ENCODE assay signal across 16 cellular contexts in genomic region chr17:41654134-41654907, GRCh38. TPM values are rescaled to one million over a fixed set of nuclear protein-coding genes. Genes with fewer than 3 reads are reported as not detected.
DNase-seq lines count a peak whose midpoint lies in the region; ATAC-seq, FAIRE-seq and TF ChIP-seq lines count a peak whose summit lies in the region.
"Had no signal": no experiment of that assay in that cellular context is flagged by ENCODE, and none has a peak within 500 bp of the region (broad histone marks: within the 10 kb centered on the region; RNA-seq: fewer than 3 reads in every experiment).

No MANE protein-coding gene starts in this region.

- no peak for TF ChIP-seq RAD21 in H1 (IDR thresholded peaks at IDR 0.05 in 1 of 2, conservative IDR thresholded peaks at IDR 0.05 in 1 of 2; ENCODE audit: low read depth in 2 of 2, low read length in 2 of 2)

- DNase-seq in Right ventricle myocardium inferior (ENCODE audit: missing footprints): peak; percentile 53
- no peak for DNase-seq in right atrium auricular region (ENCODE audit: low spot score)
- no peak for DNase-seq in H1 (ENCODE audit: low read depth in 1 of 2, low spot score in 2 of 2)
- DNase-seq in urothelium cell line (ENCODE audit: low spot score): peak; percentile 88
- DNase-seq in effector CD4-positive, alpha-beta T cell: no peak
- no peak for DNase-seq in activated T-cell treated with anti-CD3 and anti-CD28 coated beads for 4 hours
- DNase-seq: activated CD4-positive, alpha-beta T cell treated with anti-CD3 and anti-CD28 coated beads for 48 hours; activated effector memory CD4-positive, alpha-beta T cell treated with anti-CD3 and anti-CD28 coated beads, Interleukin-2, amount 50 U/mL, for 16 hours; kidney glomerular epithelial cell; NCI-H510A treated with DMSO at 0.1 percent for 48 hours; ovary; stimulated activated CD4-positive, alpha-beta T cell treated with anti-CD3 and anti-CD28 coated beads, Interleukin-4, amount 100 ng/mL, for 24 hours; stimulated activated naive CD8-positive, alpha-beta T cell treated with anti-CD3 and anti-CD28 coated beads, Interleukin-15, amount 100 ng/mL, for 72 hours had no signal

- TF ChIP-seq CTCF in right atrium auricular region (IDR thresholded peaks at IDR 0.05): no peak
- TF ChIP-seq CTCF in H1 (IDR thresholded peaks at IDR 0.05; ENCODE audit: control extremely low read depth in 1 of 3, insufficient read depth in 1 of 3, low read depth in 1 of 3, low read length in 3 of 3): no peak
- no peak for TF ChIP-seq CTCF in nephron (IDR thresholded peaks at IDR 0.05; ENCODE audit: unreplicated experiment in 3 of 3)

- H2BK12ac ChIP-seq in H1 (ENCODE audit: low read depth, low read length): peak overlapping the region; percentile 44

- peak overlapping the region; percentile 85 to 92 (median 89) for H3K27ac Mint-ChIP-seq in nephron
- H3K27ac Mint-ChIP-seq: stimulated activated naive CD8-positive, alpha-beta T cell treated with anti-CD3 and anti-CD28 coated beads, Interleukin-15, amount 100 ng/mL, for 72 hours had no signal

- no peak overlapping the region for H3K4ac ChIP-seq in H1 (replicated peaks; ENCODE audit: insufficient read length, low read depth, low read length)

- POLR2A ChIA-PET in H1 (lab: Charles Lee; ENCODE audit: partially characterized antibody): interaction anchor here (1.1 to 1.8 kb wide), 2 partner anchors 10 to 34 kb away, joined by 4 to 8 read pairs; partner anchors contain the start of gene EIF1

- H3K18ac ChIP-seq in H1 (ENCODE audit: extremely low read depth, low read length): peak overlapping the region; percentile 60

- H4K8ac ChIP-seq in H1 (ENCODE audit: extremely low read depth, insufficient read depth, low read length): peak overlapping the region; percentile 71

- peaks cover 0 to 8% of the 10 kb centered on the region in 2 experiments for H4K20me1 ChIP-seq in H1 (replicated peaks in 1 of 2; ENCODE audit: control insufficient read depth in 1 of 2, insufficient read depth in 2 of 2, low read length in 2 of 2)

- H3K27ac ChIP-seq in right atrium auricular region (no peak overlapping the region), H1 (ENCODE audit: low read depth, low read length) (no peak overlapping the region)
- H3K27ac ChIP-seq: ovary had no signal

- H3K4me3 ChIP-seq in right atrium auricular region: no peak overlapping the region
- no peak overlapping the region for H3K4me3 ChIP-seq in H1 (ENCODE audit: extremely low read depth in 1 of 4, insufficient read depth in 2 of 4, low read depth in 3 of 4, low read length in 4 of 4)
- H3K4me3 ChIP-seq: ovary had no signal

- H2BK20ac ChIP-seq in H1 (ENCODE audit: low read length): 0 out of 2 replicates have a peak overlapping the region, but pooled peaks have one; percentile 48

- H2AFZ ChIP-seq in H1 (ENCODE audit: low read length): no peak overlapping the region

- no peak for TF ChIP-seq EP300 in H1 (IDR thresholded peaks at IDR 0.05; ENCODE audit: borderline replicate concordance in 1 of 2, low read depth in 2 of 2, low read length in 2 of 2)

- H3K4me2 ChIP-seq in H1 (ENCODE audit: insufficient read depth in 1 of 2, low read depth in 2 of 2, low read length in 2 of 2): no peak overlapping the region

- no peak overlapping the region; the same call in 1 of the 2 replicates for H2BK15ac ChIP-seq in H1 (ENCODE audit: low read length)

- CTCF ChIA-PET in H1 (lab: Charles Lee; ENCODE audit: partially characterized antibody): interaction anchor here (0.6 to 20.4 kb wide), 14 partner anchors 9 to 1039 kb away, joined by 3 to 492 read pairs (median 3); partner anchors contain the start of gene KRT17

- no peak overlapping the region for H3K23ac ChIP-seq in H1 (ENCODE audit: insufficient read length)

- peak overlapping the region; percentile 75; the same call in 1 of the 2 replicates for H2BK5ac ChIP-seq in H1 (ENCODE audit: low read depth, low read length)

- peak overlapping the region; percentile 3 for H4K91ac ChIP-seq in H1 (replicated peaks; ENCODE audit: insufficient read length, low read length)

- no peak overlapping the region for H3K9ac ChIP-seq in H1 (replicated peaks in 1 of 4; ENCODE audit: extremely low read depth in 1 of 4, low read depth in 3 of 4, low read length in 3 of 4)

- H3K4me1 ChIP-seq in right atrium auricular region: no peaks in the 10 kb centered on the region
- peaks cover 0 to 24% (median 8%) of the 10 kb centered on the region in 4 experiments; a peak in 5 of 7 replicates for H3K4me1 ChIP-seq in H1 (replicated peaks in 1 of 4; ENCODE audit: control insufficient read depth in 3 of 4, insufficient read depth in 4 of 4, low read length in 3 of 4)

- H3K4me3 Mint-ChIP-seq in nephron: no peak overlapping the region
- H3K4me3 Mint-ChIP-seq: stimulated activated naive CD8-positive, alpha-beta T cell treated with anti-CD3 and anti-CD28 coated beads, Interleukin-15, amount 100 ng/mL, for 72 hours had no signal

- H3K36me3 ChIP-seq in right atrium auricular region: no peaks in the 10 kb centered on the region
- no peaks in the 10 kb centered on the region for H3K36me3 ChIP-seq in H1 (ENCODE audit: control insufficient read depth in 2 of 4, insufficient read depth in 4 of 4, low read length in 3 of 4)
- H3K36me3 ChIP-seq: ovary had no signal

- no peaks in the 10 kb centered on the region for H3K36me3 Mint-ChIP-seq in nephron (ENCODE audit: low read depth)

- H3K14ac ChIP-seq in H1 (ENCODE audit: insufficient read length): no peak overlapping the region

- no peak for TF ChIP-seq POLR2A in H1 (IDR thresholded peaks at IDR 0.05; ENCODE audit: control extremely low read depth in 1 of 2, low read depth in 2 of 2, low read length in 2 of 2)

- H4K5ac ChIP-seq in H1 (ENCODE audit: insufficient read length, low read depth, low read length): no peak overlapping the region

- intact Hi-C loops in Right ventricle myocardium inferior (cut with DNase I): no loop called here

- H3K27me3 Mint-ChIP-seq in nephron (ENCODE audit: low read depth): peaks cover 6% of the 10 kb centered on the region

- no peak overlapping the region for H3K56ac ChIP-seq in H1 (replicated peaks; ENCODE audit: insufficient read length, low read depth, low read length)

- H3K27me3 ChIP-seq in right atrium auricular region (no peaks in the 10 kb centered on the region), H1 (replicated peaks in 1 of 4; ENCODE audit: control insufficient read depth in 3 of 4, extremely low read depth in 1 of 4, insufficient read depth in 3 of 4, low read length in 3 of 4) (no peaks in the 10 kb centered on the region)
- H3K27me3 ChIP-seq: ovary had no signal

- no peaks in the 10 kb centered on the region for H3K9me3 Mint-ChIP-seq in nephron
- H3K9me3 Mint-ChIP-seq: stimulated activated naive CD8-positive, alpha-beta T cell treated with anti-CD3 and anti-CD28 coated beads, Interleukin-15, amount 100 ng/mL, for 72 hours had no signal

- H3K79me1 ChIP-seq in H1 (ENCODE audit: low read depth, low read length): no peaks in the 10 kb centered on the region

- ATAC-seq in Right ventricle myocardium inferior (no peak), GM19328 (IDR thresholded peaks at IDR 0.05; ENCODE audit: unreplicated experiment) (no peak)
- ATAC-seq: stimulated activated naive CD8-positive, alpha-beta T cell treated with anti-CD3 and anti-CD28 coated beads, Interleukin-15, amount 100 ng/mL, for 72 hours had no signal

- H3K9me3 ChIP-seq in right atrium auricular region (no peaks in the 10 kb centered on the region), H1 (ENCODE audit: insufficient read depth in 2 of 2, low read depth in 1 of 2, low read length in 1 of 2) (no peaks in the 10 kb centered on the region)
- H3K9me3 ChIP-seq: ovary had no signal

- no peak for FAIRE-seq in H1 (lab: Jason Lieb, UNC)
- peak; percentile 90 for FAIRE-seq in urothelium cell line (lab: Jason Lieb, UNC)
- FAIRE-seq: GM18507 had no signal

- H3K23me2 ChIP-seq in H1 (ENCODE audit: low read depth, low read length): peaks cover 11% of the 10 kb centered on the region; the same call in 1 of the 2 replicates

- peaks cover 22% of the 10 kb centered on the region for H3K4me1 Mint-ChIP-seq in nephron

- no peaks in the 10 kb centered on the region for H3K79me2 ChIP-seq in H1 (ENCODE audit: control insufficient read depth in 1 of 2, insufficient read depth in 2 of 2, low read length in 2 of 2)

- H2AK5ac ChIP-seq in H1 (ENCODE audit: low read depth, low read length): 0 out of 2 replicates have a peak overlapping the region, but pooled peaks have one; percentile 39

- 87% methylated on average over 18 of the region's 19 CpGs; no CpG with 5 or more reads in 1 of the 2 experiments for WGBS in H1 (ENCODE audit: extremely low coverage in 1 of 2, insufficient coverage in 1 of 2, insufficient read length in 1 of 2, insufficient replicate concordance in 2 of 2, low coverage in 1 of 2, low lambda C conversion rate in 2 of 2, missing lambda C conversion rate in 1 of 2), 2 experiments

- no peak overlapping the region for H2BK120ac ChIP-seq in H1 (replicated peaks; ENCODE audit: low read depth, low read length)

RNA-seq across cellular contexts. Expression of gene KRT17, which starts 29.9 kb away (rescaled TPM):
- total RNA-seq in Right ventricle myocardium inferior (not detected), right atrium auricular region (not detected)
- 0.36 and 0.50 TPM in 2 replicates for total RNA-seq in H1 (2021; fragmentation: NEBNext Ultra II Directional; extraction: Animal tissue kit (Norgen Biotek cat#: 25700))
- 0.95 and 0.96 TPM in 2 replicates for polyA plus RNA-seq in H1 (2011; rRNA removed)
- polyA plus RNA-seq in H1 (2011; cell fraction: cytosol; rRNA removed): 0.76 TPM
- 0.87 TPM for polyA plus RNA-seq in H1 (2011; cell fraction: nucleus; rRNA removed)
- 0.44 to 0.88 TPM (median 0.81 TPM) in 4 replicates for polyA plus RNA-seq in H1 (2012, experiment 1 of 2)
- polyA plus RNA-seq in H1 (2012, experiment 2 of 2): 0.88 TPM
- polyA plus RNA-seq in H1 (2013, experiment 1 of 2): 0.55 TPM
- 0.46 TPM for polyA plus RNA-seq in H1 (2013, experiment 2 of 2)
- 0.19 and 1.00 TPM in 2 replicates for polyA minus RNA-seq in H1 (2011; rRNA and poly(A)+ RNA removed)
- polyA minus RNA-seq in H1 (2011; cell fraction: cytosol; rRNA and poly(A)+ RNA removed): 22.5 TPM
- polyA minus RNA-seq in H1 (2011; cell fraction: nucleus; rRNA and poly(A)+ RNA removed): 11.9 TPM

RNA-seq across cellular contexts. Expression of gene EIF1, which starts 34.4 kb away (rescaled TPM):
- total RNA-seq in Right ventricle myocardium inferior (1,166 TPM), right atrium auricular region (100 to 1,000 TPM; 331 to 390 TPM)
- total RNA-seq in H1 (2021; fragmentation: NEBNext Ultra II Directional; extraction: Animal tissue kit (Norgen Biotek cat#: 25700)): 528 and 539 TPM in 2 replicates
- polyA plus RNA-seq in H1 (2011; rRNA removed): 89.3 and 175 TPM in 2 replicates
- polyA plus RNA-seq in H1 (2011; cell fraction: cytosol; rRNA removed): 105 TPM
- 101 TPM for polyA plus RNA-seq in H1 (2011; cell fraction: nucleus; rRNA removed)
- 476 to 568 TPM (median 517 TPM) in 4 replicates for polyA plus RNA-seq in H1 (2012, experiment 1 of 2)
- 186 TPM for polyA plus RNA-seq in H1 (2012, experiment 2 of 2)
- 266 TPM for polyA plus RNA-seq in H1 (2013, experiment 1 of 2)
- 257 TPM for polyA plus RNA-seq in H1 (2013, experiment 2 of 2)
- 91.0 and 95.7 TPM in 2 replicates for polyA minus RNA-seq in H1 (2011; rRNA and poly(A)+ RNA removed)
- 120 TPM for polyA minus RNA-seq in H1 (2011; cell fraction: cytosol; rRNA and poly(A)+ RNA removed)
- 121 TPM for polyA minus RNA-seq in H1 (2011; cell fraction: nucleus; rRNA and poly(A)+ RNA removed)

RNA-seq across cellular contexts. Expression of gene KRT16, which starts 41.8 kb away (rescaled TPM):
- total RNA-seq in Right ventricle myocardium inferior (not detected), right atrium auricular region (1 to 10 TPM in 1 of 2 donors, not detected in 1; 2.2 TPM)
- not detected in 2 replicates for total RNA-seq in H1 (2021; fragmentation: NEBNext Ultra II Directional; extraction: Animal tissue kit (Norgen Biotek cat#: 25700))
- polyA plus RNA-seq in H1 (2011; rRNA removed): not detected in 2 replicates
- polyA plus RNA-seq in H1 (2011; cell fraction: cytosol; rRNA removed): not detected
- polyA plus RNA-seq in H1 (2011; cell fraction: nucleus; rRNA removed): not detected
- polyA plus RNA-seq in H1 (2012, experiment 1 of 2): not detected in 4 replicates
- not detected for polyA plus RNA-seq in H1 (2012, experiment 2 of 2)
- not detected for polyA plus RNA-seq in H1 (2013, experiment 1 of 2)
- polyA plus RNA-seq in H1 (2013, experiment 2 of 2): not detected
- polyA minus RNA-seq in H1 (2011; rRNA and poly(A)+ RNA removed): not detected in 2 replicates
- polyA minus RNA-seq in H1 (2011; cell fraction: cytosol; rRNA and poly(A)+ RNA removed): not detected
- polyA minus RNA-seq in H1 (2011; cell fraction: nucleus; rRNA and poly(A)+ RNA removed): not detected
- polyA plus RNA-seq: ovary had no signal

RNA-seq across cellular contexts. Expression of gene GAST, which starts 57.8 kb away (rescaled TPM):
- not detected for total RNA-seq in Right ventricle myocardium inferior
- total RNA-seq in right atrium auricular region: not detected
- not detected in 2 replicates for total RNA-seq in H1 (2021; fragmentation: NEBNext Ultra II Directional; extraction: Animal tissue kit (Norgen Biotek cat#: 25700))
- polyA plus RNA-seq in H1 (2011; rRNA removed): not detected in 2 replicates
- polyA plus RNA-seq in H1 (2011; cell fraction: cytosol; rRNA removed): not detected
- not detected for polyA plus RNA-seq in H1 (2011; cell fraction: nucleus; rRNA removed)
- not detected in 4 replicates for polyA plus RNA-seq in H1 (2012, experiment 1 of 2)
- not detected for polyA plus RNA-seq in H1 (2012, experiment 2 of 2)
- not detected for polyA plus RNA-seq in H1 (2013, experiment 1 of 2)
- not detected for polyA plus RNA-seq in H1 (2013, experiment 2 of 2)
- polyA minus RNA-seq in H1 (2011; rRNA and poly(A)+ RNA removed): not detected in 2 replicates
- not detected for polyA minus RNA-seq in H1 (2011; cell fraction: cytosol; rRNA and poly(A)+ RNA removed)
- polyA minus RNA-seq in H1 (2011; cell fraction: nucleus; rRNA and poly(A)+ RNA removed): not detected
- total RNA-seq: ovary had no signal
- polyA plus RNA-seq: ovary had no signal

Comparison
In these comparisons a context has a peak if more than half of its experiments do, and no peak if none do; other contexts are left out.
1. DNase-seq: peak in Right ventricle myocardium inferior (single experiment) and urothelium cell line (single experiment); none in right atrium auricular region (single experiment), H1 (0 of 2), effector CD4-positive, alpha-beta T cell (single experiment) and activated T-cell treated with anti-CD3 and anti-CD28 coated beads for 4 hours (single experiment).